17 cellular contexts compared by ENCODE assay signal in genomic region chr21:31552826-31553225, GRCh38.
A peak's percentile ranks its signal among the peaks of the same experiment; 100 is the strongest.
DNase-seq lines count a peak whose midpoint lies in the region; ATAC-seq and TF ChIP-seq lines count a peak whose summit lies in the region.
"Had no signal": no experiment of that assay in that cellular context is flagged by ENCODE, and none has a peak within 500 bp of the region (broad histone marks: within the 10 kb centered on the region; RNA-seq: fewer than 3 reads in every experiment).

No MANE protein-coding gene starts in this region.

- H4K20me1 ChIP-seq in MM.1S (ENCODE audit: insufficient read depth, low read length): no peaks in the 10 kb centered on the region

- H3K27me3 Mint-ChIP-seq in neural crest cell (ENCODE audit: low read depth): no peaks in the 10 kb centered on the region

- H3K27ac ChIP-seq in MM.1S (ENCODE audit: low read length): peak overlapping the region; percentile 79; the same call in 1 of the 2 replicates
- H3K27ac ChIP-seq: PC-9, SJSA1 had no signal

- H3K36me3 ChIP-seq in MM.1S (replicated peaks; ENCODE audit: insufficient read depth, low read length): no peaks in the 10 kb centered on the region
- H3K36me3 ChIP-seq: SJSA1 had no signal

- H3F3A ChIP-seq in MM.1S (ENCODE audit: insufficient read depth, low read length): peaks cover 47% of the 10 kb centered on the region

- H3K4me1 Mint-ChIP-seq in neural crest cell: peaks cover 57% of the 10 kb centered on the region

- H3K79me2 ChIP-seq in MM.1S (ENCODE audit: low read length): peaks cover 98% of the 10 kb centered on the region

- no peaks in the 10 kb centered on the region for H3K9me2 ChIP-seq in MM.1S (replicated peaks; ENCODE audit: insufficient read depth, low read length)

- ATAC-seq in GM18867 (IDR thresholded peaks at IDR 0.05; ENCODE audit: unreplicated experiment): peak; percentile 56
- ATAC-seq in GM19463 (IDR thresholded peaks at IDR 0.05; ENCODE audit: unreplicated experiment): peak; percentile 38

- no peaks in the 10 kb centered on the region for H3K27me3 ChIP-seq in MM.1S (replicated peaks; ENCODE audit: insufficient read depth, low read length)

- H3K9me3 ChIP-seq in MM.1S (replicated peaks; ENCODE audit: insufficient read depth, low read length): no peaks in the 10 kb centered on the region
- H3K9me3 ChIP-seq: Caco-2, SJSA1 had no signal

- H2AFZ ChIP-seq in MM.1S (ENCODE audit: low read length): no peak overlapping the region
- H2AFZ ChIP-seq: PC-9 had no signal

- peaks cover 5% of the 10 kb centered on the region for H3K36me3 Mint-ChIP-seq in neural crest cell (ENCODE audit: low read depth)

- H3K4me1 ChIP-seq in MM.1S (ENCODE audit: low read length): peaks cover 50% of the 10 kb centered on the region
- H3K4me1 ChIP-seq: Caco-2 had no signal

- peak overlapping the region; percentile 77 for H3K27ac Mint-ChIP-seq in neural crest cell (ENCODE audit: unreplicated experiment)

- peak overlapping the region; percentile 57 for H3K4me3 Mint-ChIP-seq in neural crest cell
- H3K4me3 Mint-ChIP-seq: H9 had no signal

- peak overlapping the region; percentile 1; the same call in 1 of the 2 replicates for H3K9ac ChIP-seq in MM.1S (ENCODE audit: low read length)

- peak overlapping the region; percentile 80 for H3K4me2 ChIP-seq in MM.1S (ENCODE audit: low read depth, low read length)
- H3K4me2 ChIP-seq: PC-9 had no signal

- TF ChIP-seq CTCF in MM.1S (IDR thresholded peaks at IDR 0.05; ENCODE audit: low read length) (no peak), neural crest cell (conservative IDR thresholded peaks at IDR 0.05) (no peak)

- peak; percentile 78 for DNase-seq in MM.1S
- DNase-seq in neural crest cell (ENCODE audit: low read depth, low spot score): no peak
- DNase-seq in NCI-H1436 treated with DMSO at 0.1 percent for 48 hours (lab: John Stamatoyannopoulos, UW): no peak
- DNase-seq in stimulated activated CD4-positive, alpha-beta T cell treated with anti-CD3 and anti-CD28 coated beads, Interleukin-2, amount 100 ng/mL, for 24 hours: no peak
- no peak for DNase-seq in NOMO-1 treated with dmso at 0.1 percent for 144 hours (lab: John Stamatoyannopoulos, UW; ENCODE audit: unreplicated experiment)
- DNase-seq: Caco-2, DMS153, H9, MV-4-11, NCI-H1417, NCI-H2029 treated with DMSO at 0.1 percent for 48 hours, NCI-H2171 treated with DMSO at 0.1 percent for 48 hours, NCI-H446 treated with DMSO at 0.1 percent for 48 hours, PC-9 had no signal

- H3K9me3 Mint-ChIP-seq in neural crest cell: no peaks in the 10 kb centered on the region
- H3K9me3 Mint-ChIP-seq: H9 had no signal

- H3K4me3 ChIP-seq in MM.1S (ENCODE audit: low read length): no peak overlapping the region
- H3K4me3 ChIP-seq: PC-9, SJSA1 had no signal
